ENCODE assay signal across 7 cellular contexts in the genomic region with DNA sequence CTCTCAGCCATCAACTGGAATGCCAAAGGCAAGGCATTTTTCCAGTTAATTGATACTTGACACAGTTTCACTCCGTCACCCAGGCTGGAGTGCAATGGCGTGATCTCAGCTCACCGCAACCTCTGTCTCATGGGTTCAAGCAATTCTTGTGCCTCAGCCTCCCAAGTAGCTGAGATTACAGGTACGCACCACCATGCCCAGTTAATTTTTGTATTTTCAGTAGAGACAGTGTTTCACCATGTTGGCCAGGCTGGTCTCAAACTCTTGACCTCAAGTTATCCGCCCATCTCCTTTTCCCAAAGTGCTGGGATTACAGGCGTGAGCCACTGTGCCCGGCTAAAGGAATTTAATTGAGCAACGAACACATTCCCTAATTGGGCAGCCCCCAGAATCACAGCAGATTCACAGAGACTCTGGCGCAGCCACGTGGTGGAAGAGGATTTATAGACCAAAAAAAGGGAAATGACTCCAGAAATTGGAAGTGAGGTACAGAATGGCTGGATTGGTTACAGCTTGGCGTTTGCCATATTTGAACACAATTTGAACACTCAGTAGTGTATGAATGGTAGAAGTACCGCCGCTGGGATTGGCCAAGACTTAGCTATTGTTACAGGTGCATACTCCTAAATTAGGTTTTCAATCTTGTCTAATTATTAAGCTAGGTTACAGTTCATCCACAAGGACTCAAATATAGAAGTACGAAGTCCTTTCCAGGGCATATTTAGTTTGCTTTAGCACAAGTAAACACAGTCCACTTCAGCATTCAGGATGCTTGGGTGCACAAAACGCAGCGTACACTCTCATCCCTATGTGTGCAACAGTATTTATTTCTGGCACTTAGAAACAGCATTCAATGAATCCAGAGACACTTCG. TPM values are rescaled to one million over a fixed set of nuclear protein-coding genes. Genes with fewer than 3 reads are reported as not detected.
DNase-seq lines count a peak whose midpoint lies in the region; ATAC-seq, FAIRE-seq and TF ChIP-seq lines count a peak whose summit lies in the region.
"Not testable (repeated sequence)": the region's sequence is repeated elsewhere in the genome, so short reads cannot be mapped to it uniquely, and the experiment has no call there.

No MANE protein-coding gene starts in this region.

- POLR2A ChIA-PET in A549 (lab: Yijun Ruan, JAX), result interaction anchor here (0.6 kb wide), 1 partner anchor 43 kb away, joined by 5 read pairs; no protein-coding TSS in a partner anchor
- POLR2A ChIA-PET in GM12878 (lab: Charles Lee), result interaction anchor here (0.7 kb wide), 1 partner anchor 29 kb away, joined by 3 read pairs; no protein-coding TSS in a partner anchor

- not testable (repeated sequence) for DNase-seq in A549 (ENCODE audit: low read depth in 1 of 2, low spot score in 1 of 2); GM12878 (ENCODE audit: low read depth, low spot score); left colon; lower lobe of right lung
- DNase-seq in HuH-7 (ENCODE audit: low spot score) (peak; percentile 80), NOMO-1 treated with DMSO at 0.1 percent for 48 hours (lab: John Stamatoyannopoulos, UW; ENCODE audit: unreplicated experiment) (peak; percentile 11), small intestine (peak; percentile 71)

- not testable (repeated sequence) for H3K79me2 ChIP-seq in GM12878 (ENCODE audit: control insufficient read depth, insufficient read depth, low read length)

- RAD21 ChIA-PET in GM12878 (lab: Charles Lee; ENCODE audit: unreplicated experiment), result not testable (repeated sequence)

- H4K20me1 ChIP-seq in GM12878 (ENCODE audit: control insufficient read depth, insufficient read depth), result not testable (repeated sequence)

- peak overlapping the region; percentile 45 for H3K4me2 ChIP-seq in A549
- H3K4me2 ChIP-seq in GM12878 (ENCODE audit: control insufficient read depth, insufficient read depth), result 0 out of 2 replicates have a peak overlapping the region, but pooled peaks have one; percentile 33

- not testable (repeated sequence) for TF ChIP-seq CTCF in A549 (IDR thresholded peaks at IDR 0.05); GM12878 (IDR thresholded peaks at IDR 0.05 in 2 of 3, conservative IDR thresholded peaks at IDR 0.05 in 1 of 3; ENCODE audit: control insufficient read depth in 2 of 3, extremely low read depth in 1 of 3, insufficient read depth in 1 of 3, low read depth in 3 of 3, low read length in 3 of 3); lower lobe of right lung (IDR thresholded peaks at IDR 0.05)

- H3K36me3 ChIP-seq in GM12878 (ENCODE audit: control insufficient read depth in 2 of 2, insufficient read depth in 2 of 2, low read length in 1 of 2); lower lobe of right lung; small intestine (ENCODE audit: control insufficient read depth in 2 of 2, insufficient read depth in 2 of 2, low read length in 2 of 2): not testable (repeated sequence)

- not testable (repeated sequence) for H3K27ac ChIP-seq in A549; GM12878 (ENCODE audit: control insufficient read depth, insufficient read depth); lower lobe of right lung; small intestine (ENCODE audit: low read depth in 1 of 2, low read length in 1 of 2)

- peaks cover 25% of the 10 kb centered on the region for H3K4me1 ChIP-seq in A549
- peaks cover 19% of the 10 kb centered on the region for H3K4me1 ChIP-seq in GM12878 (ENCODE audit: control insufficient read depth, insufficient read depth, low read length)
- H3K4me1 ChIP-seq in lower lobe of right lung, result peaks cover 18% of the 10 kb centered on the region
- H3K4me1 ChIP-seq in small intestine (ENCODE audit: control insufficient read depth in 2 of 2, insufficient read depth in 1 of 2, low read depth in 1 of 2, low read length in 1 of 2), result not testable (repeated sequence)

- not testable (repeated sequence) for H3K4me3 ChIP-seq in A549; GM12878; lower lobe of right lung; small intestine (ENCODE audit: low read depth in 1 of 2, low read length in 2 of 2)

- WGBS in A549 (ENCODE audit: missing lambda C conversion rate), result 73% methylated on average over 17 of the region's 17 CpGs
- WGBS in GM12878 (ENCODE audit: insufficient coverage, insufficient replicate concordance, low lambda C conversion rate, missing lambda C conversion rate), result 80% methylated on average over 17 of the region's 17 CpGs
- 60 to 80% (median 79%) methylated on average over 17 of the region's 17 CpGs for WGBS in small intestine, 3 donors

- intact Hi-C loops in GM12878 (cut with micrococcal nuclease; ENCODE audit: unreplicated experiment); left colon (cut with DNase I, micrococcal nuclease); lower lobe of right lung (cut with DNase I): not testable (repeated sequence)

- TF ChIP-seq RAD21 in A549 (conservative IDR thresholded peaks at IDR 0.05 in 1 of 2, IDR thresholded peaks at IDR 0.05 in 1 of 2); GM12878 (IDR thresholded peaks at IDR 0.05; ENCODE audit: insufficient read depth, low read depth, low read length): not testable (repeated sequence)

- not testable (repeated sequence) for FAIRE-seq in A549 (lab: Jason Lieb, UNC); GM12878 (lab: Jason Lieb, UNC); small intestine (lab: Jason Lieb, UNC)

- not testable (repeated sequence) for H3K9me3 ChIP-seq in A549; GM12878 (replicated peaks; ENCODE audit: control insufficient read depth, insufficient read depth, low read length); lower lobe of right lung; small intestine (ENCODE audit: control insufficient read depth, low read depth)

- SMC1A ChIA-PET in GM12878 (lab: Charles Lee; ENCODE audit: uncharacterized antibody, unreplicated experiment), result interaction anchor here (0.9 to 1.9 kb wide), 3 partner anchors 12 to 88 kb away, joined by 3 to 7 read pairs (median 3); no protein-coding TSS in a partner anchor

- H3K27me3 ChIP-seq in GM12878 (replicated peaks in 1 of 2; ENCODE audit: control insufficient read depth in 2 of 2, insufficient read depth in 2 of 2, low read length in 1 of 2); lower lobe of right lung (ENCODE audit: low read depth); small intestine (ENCODE audit: control insufficient read depth in 2 of 2, insufficient read depth in 2 of 2, low read length in 2 of 2): not testable (repeated sequence)

- CTCF ChIA-PET in A549 (lab: Yijun Ruan, JAX), result interaction anchor here (0.8 to 2.0 kb wide), 3 partner anchors 8 to 265 kb away, joined by 4 to 7 read pairs (median 5); partner anchors contain the start of gene HECTD1
- CTCF ChIA-PET in GM12878 (lab: Yijun Ruan, JAX), result interaction anchor here (1.2 kb wide), 1 partner anchor 17 kb away, joined by 3 read pairs; no protein-coding TSS in a partner anchor

- not testable (repeated sequence) for H3K9ac ChIP-seq in GM12878 (ENCODE audit: control insufficient read depth, insufficient read depth, low read length)

- not testable (repeated sequence) for BruUV-seq in GM12878 (replicated peaks; lab: Mats Ljungman, UMichigan)

- H2AFZ ChIP-seq in GM12878 (ENCODE audit: control insufficient read depth, low read depth, low read length), result not testable (repeated sequence)

- TF ChIP-seq EP300 in A549 (IDR thresholded peaks at IDR 0.05); GM12878 (IDR thresholded peaks at IDR 0.05; ENCODE audit: borderline replicate concordance in 1 of 2, control insufficient read depth in 1 of 2, low read depth in 2 of 2, low read length in 2 of 2): not testable (repeated sequence)

- in situ Hi-C loops in GM12878 (cut with MboI), result not testable (repeated sequence)

- not testable (repeated sequence) for TF ChIP-seq POLR2A in A549 (IDR thresholded peaks at IDR 0.05; ENCODE audit: low read length); GM12878 (IDR thresholded peaks at IDR 0.05; ENCODE audit: low read depth, low read length)

- ATAC-seq in A549, GM12878: not testable (repeated sequence)
- ATAC-seq in left colon, result peak; percentile 87
- peak; percentile 45 to 70 for ATAC-seq in lower lobe of right lung

RNA-seq across cellular contexts. Expression of gene HECTD1, which starts 50.2 kb away (rescaled TPM):
- polyA plus RNA-seq in A549 (2011; rRNA removed), result 149 and 154 TPM in 2 replicates
- 29.0 and 29.7 TPM in 2 replicates for polyA plus RNA-seq in A549 (2012; cell fraction: cytosol; rRNA removed)
- 42.1 and 64.3 TPM in 2 replicates for polyA plus RNA-seq in A549 (2012; cell fraction: nucleus; rRNA removed)
- 58.8 to 60.9 TPM (median 60.7 TPM) in 3 replicates for polyA plus RNA-seq in A549 (2017; fragmentation: RNase III; extraction: RNeasy Plus Mini Kit Qiagen cat#74134 plus additional on column Dnase treatment)
- polyA minus RNA-seq in A549 (2011; rRNA and poly(A)+ RNA removed), result 319 and 375 TPM in 2 replicates
- total RNA-seq in GM12878 (2013; cell fraction: nucleolus; rRNA removed), result 424 and 467 TPM in 2 replicates
- total RNA-seq in GM12878 (2014; rRNA removed), result 72.6 and 89.9 TPM in 2 replicates
- 99.1 and 104 TPM in 2 replicates for total RNA-seq in GM12878 (2014; rRNA removed; fragmentation: Illumina TruSeq; extraction: Trizol)
- total RNA-seq in GM12878 (2021), result 82.3 and 85.5 TPM in 2 replicates
- polyA plus RNA-seq in GM12878 (2011; ENCODE audit: low read depth), result 39.7 TPM
- 116 and 120 TPM in 2 replicates for polyA plus RNA-seq in GM12878 (2011; rRNA removed)
- polyA plus RNA-seq in GM12878 (2011; cell fraction: cytosol; rRNA removed), result 58.4 and 59.6 TPM in 2 replicates
- polyA plus RNA-seq in GM12878 (2011; cell fraction: nucleus; rRNA removed), result 122 and 143 TPM in 2 replicates
- polyA plus RNA-seq in GM12878 (2012), result 37.8 and 45.9 TPM in 2 replicates
- polyA plus RNA-seq in GM12878 (2014; fragmentation: Illumina TruSeq; extraction: Trizol), result 65.5 and 80.6 TPM in 2 replicates
- polyA plus RNA-seq in GM12878 (2014; fragmentation: Nextera tagmentation; extraction: Ambion mirVana), result 10 to 100 TPM; 27.3 to 27.4 TPM
- polyA plus RNA-seq in GM12878 (2014; rRNA removed), result 41.7 and 50.0 TPM in 2 replicates
- 10 to 100 TPM; 34.6 to 42.6 TPM for polyA plus RNA-seq in GM12878 (2016; fragmentation: Nextera tagmentation; extraction: Ambion mirVana)
- 278 and 310 TPM in 2 replicates for polyA minus RNA-seq in GM12878 (2011; rRNA and poly(A)+ RNA removed)
- 75.9 and 78.3 TPM in 2 replicates for polyA minus RNA-seq in GM12878 (2011; cell fraction: cytosol; rRNA and poly(A)+ RNA removed)
- 107 and 172 TPM in 2 replicates for polyA minus RNA-seq in GM12878 (2011; cell fraction: nucleus; rRNA and poly(A)+ RNA removed)
- 100 to 1,000 TPM; 129 to 142 TPM for total RNA-seq in left colon
- 166 TPM for total RNA-seq in lower lobe of right lung
- 10 to 100 TPM; 40.9 to 56.5 (median 53.5) TPM for polyA plus RNA-seq in small intestine
